Comparison of ENCODE assay signal across 26 cellular contexts in the genomic region with DNA sequence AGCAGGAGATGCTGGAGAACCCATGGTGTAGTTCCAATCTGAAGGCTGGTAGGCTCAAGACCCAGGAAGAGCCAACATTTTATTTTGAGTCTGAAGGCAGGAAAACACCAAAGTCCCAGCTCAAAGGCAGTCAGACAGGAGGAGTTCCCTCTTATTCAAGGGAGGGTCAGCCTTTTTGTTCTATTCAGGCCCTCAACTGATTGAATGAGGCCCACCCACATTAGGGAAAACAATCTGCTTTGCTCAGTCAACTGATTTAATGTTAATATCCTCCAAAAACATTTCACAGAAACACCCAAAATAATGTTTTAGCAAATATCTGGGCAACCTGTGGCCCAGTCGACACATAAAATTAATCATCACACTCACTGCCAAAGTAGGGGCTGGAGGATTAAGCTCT.
"Had no signal": no experiment of that assay in that cellular context is flagged by ENCODE, and none has a peak within 500 bp of the region (broad histone marks: within the 10 kb centered on the region; RNA-seq: fewer than 3 reads in every experiment).

No MANE protein-coding gene starts in this region.

- H3K36me3 Mint-ChIP-seq: natural killer cell treated with Interleukin-12 subunit alpha and Interleukin-12 subunit beta and Interleukin-15 and Interleukin-18, amount 100 ng/mL, for 72 hours; neural progenitor cell; stimulated activated effector memory CD8-positive, alpha-beta T cell treated with anti-CD3 and anti-CD28 coated beads, Interleukin-12 subunit alpha, Interleukin-12 subunit beta, amount 100 ng/mL, for 72 hours; stimulated activated naive B cell treated with anti-CD40 and anti-IgM and Interleukin-4, amounts not matched to agents 10 μg/mL and 1 μg/mL and 100 μg/mL, for 72 hours had no signal

- H3K4me1 ChIP-seq: neural progenitor cell, parathyroid adenoma, psoas muscle, right lobe of liver, sigmoid colon, upper lobe of left lung, vagina had no signal

- ATAC-seq: natural killer cell treated with Interleukin-12 subunit alpha and Interleukin-12 subunit beta and Interleukin-15 and Interleukin-18, amount 100 ng/mL, for 72 hours; psoas muscle; right cardiac atrium; right lobe of liver; stimulated activated effector memory CD8-positive, alpha-beta T cell treated with anti-CD3 and anti-CD28 coated beads, Interleukin-12 subunit alpha, Interleukin-12 subunit beta, amount 100 ng/mL, for 72 hours; stimulated activated naive B cell treated with anti-CD40 and anti-IgM and Interleukin-4, amounts not matched to agents 10 μg/mL and 1 μg/mL and 100 μg/mL, for 72 hours had no signal

- H3K36me3 ChIP-seq: neural progenitor cell, ovary, right lobe of liver, sigmoid colon, stomach, thoracic aorta, thyroid gland, tibial nerve, upper lobe of left lung, vagina had no signal

- DNase-seq: occipital lobe; ovary; posterior cingulate gyrus; psoas muscle; right cardiac atrium; right lobe of liver; sigmoid colon; small intestine; stimulated activated CD4-positive, alpha-beta T cell treated with anti-CD3 and anti-CD28 coated beads, Interleukin-15, amount 100 ng/mL, for 24 hours; stimulated activated CD4-positive, alpha-beta T cell treated with anti-CD3 and anti-CD28 coated beads, Interleukin-2, amount 100 ng/mL, for 24 hours; stimulated activated CD4-positive, alpha-beta T cell treated with anti-CD3 and anti-CD28 coated beads, Interleukin-2, amount 100 ng/mL, for 48 hours; stimulated activated CD4-positive, alpha-beta T cell treated with anti-CD3 and anti-CD28 coated beads, Interleukin-4, amount 100 ng/mL, for 24 hours; stimulated activated naive B cell treated with anti-CD40 and anti-IgM and Interleukin-4, amounts not matched to agents 10 μg/mL and 1 μg/mL and 100 μg/mL, for 72 hours; stimulated activated naive CD4-positive, alpha-beta T cell treated with Interleukin-2 at 50 U/mL for 16 hours; stomach; thyroid gland; upper lobe of left lung had no signal

- H3K27ac ChIP-seq: neural progenitor cell, ovary, parathyroid adenoma, psoas muscle, right lobe of liver, sigmoid colon, stomach, thoracic aorta, tibial nerve, upper lobe of left lung, vagina had no signal

- H3K27me3 ChIP-seq: neural progenitor cell, ovary, right lobe of liver, sigmoid colon, stomach, thyroid gland, tibial nerve, upper lobe of left lung, vagina had no signal

- H3K9me3 Mint-ChIP-seq: natural killer cell treated with Interleukin-12 subunit alpha and Interleukin-12 subunit beta and Interleukin-15 and Interleukin-18, amount 100 ng/mL, for 72 hours; stimulated activated effector memory CD8-positive, alpha-beta T cell treated with anti-CD3 and anti-CD28 coated beads, Interleukin-12 subunit alpha, Interleukin-12 subunit beta, amount 100 ng/mL, for 72 hours; stimulated activated naive B cell treated with anti-CD40 and anti-IgM and Interleukin-4, amounts not matched to agents 10 μg/mL and 1 μg/mL and 100 μg/mL, for 72 hours; stimulated activated naive CD8-positive, alpha-beta T cell treated with anti-CD3 and anti-CD28 coated beads, Interleukin-15, Interleukin-2, amounts not matched to agents 100 ng/mL and 50 ng/mL, for 24 hours had no signal

- H2AFZ ChIP-seq: neural progenitor cell, parathyroid adenoma had no signal

- H3K4me1 Mint-ChIP-seq: neural progenitor cell; stimulated activated effector memory CD8-positive, alpha-beta T cell treated with anti-CD3 and anti-CD28 coated beads, Interleukin-12 subunit alpha, Interleukin-12 subunit beta, amount 100 ng/mL, for 72 hours; stimulated activated naive B cell treated with anti-CD40 and anti-IgM and Interleukin-4, amounts not matched to agents 10 μg/mL and 1 μg/mL and 100 μg/mL, for 72 hours had no signal

- H3K4me3 Mint-ChIP-seq: natural killer cell treated with Interleukin-12 subunit alpha and Interleukin-12 subunit beta and Interleukin-15 and Interleukin-18, amount 100 ng/mL, for 72 hours; neural progenitor cell; stimulated activated effector memory CD8-positive, alpha-beta T cell treated with anti-CD3 and anti-CD28 coated beads, Interleukin-12 subunit alpha, Interleukin-12 subunit beta, amount 100 ng/mL, for 72 hours; stimulated activated naive B cell treated with anti-CD40 and anti-IgM and Interleukin-4, amounts not matched to agents 10 μg/mL and 1 μg/mL and 100 μg/mL, for 72 hours; stimulated activated naive CD8-positive, alpha-beta T cell treated with anti-CD3 and anti-CD28 coated beads, Interleukin-15, Interleukin-2, amounts not matched to agents 100 ng/mL and 50 ng/mL, for 24 hours had no signal

- H3K27ac Mint-ChIP-seq: natural killer cell treated with Interleukin-12 subunit alpha and Interleukin-12 subunit beta and Interleukin-15 and Interleukin-18, amount 100 ng/mL, for 72 hours; neural progenitor cell; progenitor cell of endocrine pancreas; stimulated activated effector memory CD8-positive, alpha-beta T cell treated with anti-CD3 and anti-CD28 coated beads, Interleukin-12 subunit alpha, Interleukin-12 subunit beta, amount 100 ng/mL, for 72 hours; stimulated activated naive B cell treated with anti-CD40 and anti-IgM and Interleukin-4, amounts not matched to agents 10 μg/mL and 1 μg/mL and 100 μg/mL, for 72 hours; stimulated activated naive CD8-positive, alpha-beta T cell treated with anti-CD3 and anti-CD28 coated beads, Interleukin-15, Interleukin-2, amounts not matched to agents 100 ng/mL and 50 ng/mL, for 24 hours had no signal

- H3K9ac ChIP-seq: neural progenitor cell, parathyroid adenoma had no signal

- H3K79me2 ChIP-seq: parathyroid adenoma had no signal

- H3K4me3 ChIP-seq: neural progenitor cell, ovary, psoas muscle, right lobe of liver, sigmoid colon, stomach, thoracic aorta, thyroid gland, tibial nerve, upper lobe of left lung, vagina had no signal

- H3K4me2 ChIP-seq: neural progenitor cell had no signal

- H3K27me3 Mint-ChIP-seq: progenitor cell of endocrine pancreas; stimulated activated naive B cell treated with anti-CD40 and anti-IgM and Interleukin-4, amounts not matched to agents 10 μg/mL and 1 μg/mL and 100 μg/mL, for 72 hours; stimulated activated naive CD8-positive, alpha-beta T cell treated with anti-CD3 and anti-CD28 coated beads, Interleukin-15, Interleukin-2, amounts not matched to agents 100 ng/mL and 50 ng/mL, for 24 hours had no signal

- H3K9me3 ChIP-seq: ovary, psoas muscle, right lobe of liver, sigmoid colon, stomach, thoracic aorta, thyroid gland, tibial nerve, upper lobe of left lung, vagina had no signal
